ENCODE assay signal across 30 cellular contexts in genomic region chr4:4437798-4438470, GRCh38. TPM values are rescaled to one million over a fixed set of nuclear protein-coding genes. Genes with fewer than 3 reads are reported as not detected.
"Had no signal": no experiment of that assay in that cellular context is flagged by ENCODE, and none has a peak within 500 bp of the region (broad histone marks: within the 10 kb centered on the region; RNA-seq: fewer than 3 reads in every experiment).

No MANE protein-coding gene starts in this region.

- H3K27ac ChIP-seq: brain microvascular endothelial cell, cardiac muscle cell, SJSA1, VCaP had no signal

- H3K27ac Mint-ChIP-seq: activated CD4-positive, alpha-beta T cell treated with anti-CD3 and anti-CD28 coated beads, Interleukin-2, amount 10 ng/mL, durations not matched to agents 7 days and 5 days; activated naive CD4-positive, alpha-beta T cell treated with anti-CD3 and anti-CD28 coated beads for 36 hours; activated naive CD8-positive, alpha-beta T cell; T-helper 1 cell treated with Interleukin-12 subunit alpha and Interleukin-12 subunit beta and Interleukin-4 antibody, amounts not matched to agents 30 μg/mL and 1 μg/mL, for 36 hours had no signal

- H3K4me1 ChIP-seq: SJSA1 had no signal

- DNase-seq: activated CD4-positive, alpha-beta memory T cell treated with anti-CD3 and anti-CD28 coated beads for 36 hours; activated CD4-positive, alpha-beta T cell treated with anti-CD3 and anti-CD28 coated beads, Interleukin-2, amount 10 ng/mL, durations not matched to agents 7 days and 5 days; activated CD4-positive, CD25-positive, alpha-beta regulatory T cell; activated CD8-positive, alpha-beta memory T cell treated with anti-CD3 and anti-CD28 coated beads for 24 hours; activated gamma-delta T cell; activated naive CD4-positive, alpha-beta T cell treated with anti-CD3 and anti-CD28 coated beads for 36 hours; activated T-cell treated with anti-CD3 and anti-CD28 coated beads, Interleukin-2, amount 50 U/mL, for 4 hours; amygdala; brain microvascular endothelial cell; cerebellar nuclear complex; Kasumi-1; NCI-H1092; NCI-H1417 treated with DMSO at 0.1 percent for 48 hours; NCI-H1694; NCI-H2029; NCI-H2107; NCI-H2171 treated with DMSO at 0.1 percent for 48 hours; NCI-H226; NCI-H69; NK-92 treated with Interleukin-12 subunit alpha and Interleukin-12 subunit beta, amount 100 ng/mL, for 24 hours; PC-3; SHP77; T1000 had no signal

- H3K4me3 Mint-ChIP-seq: activated CD4-positive, alpha-beta memory T cell treated with anti-CD3 and anti-CD28 coated beads for 36 hours; activated CD4-positive, alpha-beta T cell treated with anti-CD3 and anti-CD28 coated beads, Interleukin-2, amount 10 ng/mL, durations not matched to agents 7 days and 5 days; activated naive CD4-positive, alpha-beta T cell treated with anti-CD3 and anti-CD28 coated beads for 36 hours; activated naive CD8-positive, alpha-beta T cell; activated T-cell treated with anti-CD3 and anti-CD28 coated beads, Interleukin-2, amount 50 U/mL, for 4 hours; T-helper 1 cell treated with Interleukin-12 subunit alpha and Interleukin-12 subunit beta and Interleukin-4 antibody, amounts not matched to agents 30 μg/mL and 1 μg/mL, for 36 hours had no signal

- H3K27me3 ChIP-seq: brain microvascular endothelial cell, cardiac muscle cell, SJSA1 had no signal

- H3K9me3 ChIP-seq: SJSA1 had no signal

- H3K4me3 ChIP-seq: cardiac muscle cell, K562, SJSA1 had no signal

- ATAC-seq: activated T-cell treated with anti-CD3 and anti-CD28 coated beads, Interleukin-2, amount 50 U/mL, for 4 hours; K562; PC-3; SK-N-SH treated with all-trans-retinoic acid at 6 μM for 48 hours had no signal

- H3K27me3 Mint-ChIP-seq: activated CD4-positive, alpha-beta memory T cell treated with anti-CD3 and anti-CD28 coated beads for 36 hours; activated CD4-positive, alpha-beta T cell treated with anti-CD3 and anti-CD28 coated beads, Interleukin-2, amount 10 ng/mL, durations not matched to agents 7 days and 5 days; activated naive CD8-positive, alpha-beta T cell had no signal

- H3K4me1 Mint-ChIP-seq: activated CD4-positive, alpha-beta T cell treated with anti-CD3 and anti-CD28 coated beads, Interleukin-2, amount 10 ng/mL, durations not matched to agents 7 days and 5 days had no signal

- H3K9me3 Mint-ChIP-seq: activated CD4-positive, alpha-beta memory T cell treated with anti-CD3 and anti-CD28 coated beads for 36 hours; activated CD4-positive, alpha-beta T cell treated with anti-CD3 and anti-CD28 coated beads, Interleukin-2, amount 10 ng/mL, durations not matched to agents 7 days and 5 days; activated naive CD4-positive, alpha-beta T cell treated with anti-CD3 and anti-CD28 coated beads for 36 hours; activated T-cell treated with anti-CD3 and anti-CD28 coated beads, Interleukin-2, amount 50 U/mL, for 4 hours; T-helper 1 cell treated with Interleukin-12 subunit alpha and Interleukin-12 subunit beta and Interleukin-4 antibody, amounts not matched to agents 30 μg/mL and 1 μg/mL, for 36 hours had no signal

RNA-seq across cellular contexts. Expression of gene NSG1, which starts 51.0 kb away (rescaled TPM):
- total RNA-seq: K562, PC-3, SJSA1 had no signal
- polyA plus RNA-seq: K562 had no signal
